17 cellular contexts compared by ENCODE assay signal in genomic region chr4:82733636-82734035, GRCh38.
A peak's percentile ranks its signal among the peaks of the same experiment; 100 is the strongest.
DNase-seq lines count a peak whose midpoint lies in the region; ATAC-seq, FAIRE-seq and TF ChIP-seq lines count a peak whose summit lies in the region.
"Had no signal": no experiment of that assay in that cellular context is flagged by ENCODE, and none has a peak within 500 bp of the region (broad histone marks: within the 10 kb centered on the region; RNA-seq: fewer than 3 reads in every experiment).

No MANE protein-coding gene starts in this region.

- H3K9me3 ChIP-seq in hepatocyte (ENCODE audit: low read depth) = no peaks in the 10 kb centered on the region
- H3K9me3 ChIP-seq: prostate gland had no signal

- H3K4me1 ChIP-seq in hepatocyte (ENCODE audit: insufficient read depth) = no peaks in the 10 kb centered on the region
- H3K4me1 ChIP-seq: prostate gland had no signal

- no peaks in the 10 kb centered on the region for H3K79me2 ChIP-seq in hepatocyte

- no peak for FAIRE-seq in RCC 7860 (lab: Jason Lieb, UNC)
- FAIRE-seq: frontal cortex, islet of Langerhans, K562 had no signal

- TF ChIP-seq CTCF in hepatocyte (IDR thresholded peaks at IDR 0.05; ENCODE audit: poor library complexity) = no peak

- DNase-seq in ACHN (peak; percentile 26), astrocyte of the hippocampus (ENCODE audit: low read depth, low spot score) (peak; percentile 82), hepatocyte (ENCODE audit: low spot score) (peak; percentile 32), RCC 7860 (ENCODE audit: low spot score) (no peak), amygdala (lab: John Stamatoyannopoulos, UW) (no peak), OCI-M2 (lab: John Stamatoyannopoulos, UW; ENCODE audit: unreplicated experiment) (no peak)
- DNase-seq: activated naive CD4-positive, alpha-beta T cell treated with anti-CD3 and anti-CD28 coated beads, Interleukin-2, amount 50 U/mL, for 16 hours; NCI-H187; NCI-H82; SHP77 treated with DMSO at 0.1 percent for 48 hours had no signal

- no peak overlapping the region for H3K4me2 ChIP-seq in hepatocyte

- ATAC-seq in HG03442 (IDR thresholded peaks at IDR 0.05; ENCODE audit: unreplicated experiment) (peak; percentile 43), HG03135 (IDR thresholded peaks at IDR 0.05; ENCODE audit: unreplicated experiment) (no peak)
- ATAC-seq: K562; stimulated activated memory B cell treated with anti-CD40 and anti-IgM and Interleukin-4, amounts not matched to agents 10 μg/mL and 1 μg/mL and 100 μg/mL, for 72 hours had no signal

- H3K27me3 ChIP-seq in hepatocyte = no peaks in the 10 kb centered on the region

- H3K4me3 ChIP-seq in hepatocyte = no peak overlapping the region
- H3K4me3 ChIP-seq: K562, prostate gland had no signal

- no peaks in the 10 kb centered on the region for H3K36me3 ChIP-seq in hepatocyte (replicated peaks; ENCODE audit: insufficient read depth, low read depth)
- H3K36me3 ChIP-seq: prostate gland had no signal

- no peaks in the 10 kb centered on the region for H3K9me2 ChIP-seq in hepatocyte (replicated peaks; ENCODE audit: insufficient read depth)

- 76% methylated on average over 7 of the region's 7 CpGs for WGBS in hepatocyte (ENCODE audit: low lambda C conversion rate, missing lambda C conversion rate)

- no peak overlapping the region for H2AFZ ChIP-seq in hepatocyte

- no peaks in the 10 kb centered on the region for H4K20me1 ChIP-seq in hepatocyte (ENCODE audit: insufficient read depth, poor library complexity, severe bottlenecking)

- H3K27ac ChIP-seq in hepatocyte = no peak overlapping the region
- H3K27ac ChIP-seq: prostate gland had no signal

- in situ Hi-C loops in ACHN (cut with HindIII; ENCODE audit: low pct_ligation_motif_present, low pct_unique_long_range_greater_than_20kb, low sequenced_read_pairs) = loop anchor here (25.0 kb wide), 1 partner anchor 271 kb away; no protein-coding TSS in a partner anchor

Comparison
In these comparisons a context has a peak if more than half of its experiments do, and no peak if none do; other contexts are left out.
1. DNase-seq: peak in ACHN (single experiment), astrocyte of the hippocampus (single experiment) and hepatocyte (single experiment); none in RCC 7860 (single experiment), amygdala (0 of 56) and OCI-M2 (single experiment).